In the genomic region with DNA sequence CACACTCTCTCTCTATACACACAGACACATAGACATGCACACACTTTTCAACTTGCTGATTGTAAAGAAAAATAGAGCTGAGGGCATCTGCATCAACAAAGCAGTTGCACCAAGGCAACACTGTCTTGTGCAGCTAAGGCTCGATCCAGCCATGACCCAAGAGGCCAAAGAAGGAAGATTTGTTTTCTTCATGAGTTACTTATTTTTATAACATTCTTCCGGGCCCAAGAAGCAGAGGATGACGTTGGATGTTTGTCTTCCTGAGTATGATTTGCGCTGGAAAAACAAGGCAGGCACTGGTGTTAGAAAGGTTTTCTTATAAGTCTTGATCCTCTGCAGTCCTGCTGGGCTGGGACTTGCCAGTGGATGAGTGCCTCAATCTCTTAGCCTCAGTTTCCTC, we compare ENCODE assay signal across 2 cellular contexts.
TF ChIP-seq lines count a peak whose summit lies in the region.

No MANE protein-coding gene starts in this region.

TF ChIP-seq in endothelial cell of umbilical vein, 7 proteins besides CTCF, POLR2A, EP300 and RAD21 (continued from another document):
- TF ChIP-seq FOS (IDR thresholded peaks at IDR 0.05; ENCODE audit: borderline replicate concordance, insufficient read depth, low read length): no peak
- TF ChIP-seq EZH2 (IDR thresholded peaks at IDR 0.05; ENCODE audit: borderline replicate concordance, low read depth, low read length, severe bottlenecking): no peak

TF ChIP-seq in SK-N-SH treated with all-trans-retinoic acid at 6 μM for 48 hours, 23 proteins besides CTCF, POLR2A, EP300 and RAD21 (continued from another document):
- TF ChIP-seq, protein P1, sequence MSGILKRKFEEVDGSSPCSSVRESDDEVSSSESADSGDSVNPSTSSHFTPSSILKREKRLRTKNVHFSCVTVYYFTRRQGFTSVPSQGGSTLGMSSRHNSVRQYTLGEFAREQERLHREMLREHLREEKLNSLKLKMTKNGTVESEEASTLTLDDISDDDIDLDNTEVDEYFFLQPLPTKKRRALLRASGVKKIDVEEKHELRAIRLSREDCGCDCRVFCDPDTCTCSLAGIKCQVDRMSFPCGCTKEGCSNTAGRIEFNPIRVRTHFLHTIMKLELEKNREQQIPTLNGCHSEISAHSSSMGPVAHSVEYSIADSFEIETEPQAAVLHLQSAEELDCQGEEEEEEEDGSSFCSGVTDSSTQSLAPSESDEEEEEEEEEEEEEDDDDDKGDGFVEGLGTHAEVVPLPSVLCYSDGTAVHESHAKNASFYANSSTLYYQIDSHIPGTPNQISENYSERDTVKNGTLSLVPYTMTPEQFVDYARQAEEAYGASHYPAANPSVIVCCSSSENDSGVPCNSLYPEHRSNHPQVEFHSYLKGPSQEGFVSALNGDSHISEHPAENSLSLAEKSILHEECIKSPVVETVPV (CRISPR knock-in tag; IDR thresholded peaks at IDR 0.05): no peak
- TF ChIP-seq ESRRG (CRISPR knock-in tag; IDR thresholded peaks at IDR 0.05) (no peak), TOX (CRISPR knock-in tag; IDR thresholded peaks at IDR 0.05; ENCODE audit: borderline replicate concordance) (no peak), ISL1 (CRISPR knock-in tag; IDR thresholded peaks at IDR 0.05) (no peak), TCF4 (CRISPR knock-in tag; IDR thresholded peaks at IDR 0.05; ENCODE audit: borderline replicate concordance) (no peak), ARNTL (CRISPR knock-in tag; IDR thresholded peaks at IDR 0.05; ENCODE audit: borderline replicate concordance, low read depth) (no peak), RARB (CRISPR knock-in tag; IDR thresholded peaks at IDR 0.05) (no peak), ZNF8 (CRISPR knock-in tag; IDR thresholded peaks at IDR 0.05) (no peak), ZC3H10 (CRISPR knock-in tag; IDR thresholded peaks at IDR 0.05) (no peak), ZNF565 (CRISPR knock-in tag; conservative IDR thresholded peaks at IDR 0.05; ENCODE audit: low read depth) (no peak), PPARA (CRISPR knock-in tag; IDR thresholded peaks at IDR 0.05; ENCODE audit: borderline replicate concordance) (no peak), ZNF70 (CRISPR knock-in tag; IDR thresholded peaks at IDR 0.05) (no peak), ZFP3 (CRISPR knock-in tag; IDR thresholded peaks at IDR 0.05) (no peak), BACH2 (CRISPR knock-in tag; IDR thresholded peaks at IDR 0.05; ENCODE audit: borderline replicate concordance) (no peak), SNAI2 (CRISPR knock-in tag; IDR thresholded peaks at IDR 0.05) (no peak)
- TF ChIP-seq, protein P2, sequence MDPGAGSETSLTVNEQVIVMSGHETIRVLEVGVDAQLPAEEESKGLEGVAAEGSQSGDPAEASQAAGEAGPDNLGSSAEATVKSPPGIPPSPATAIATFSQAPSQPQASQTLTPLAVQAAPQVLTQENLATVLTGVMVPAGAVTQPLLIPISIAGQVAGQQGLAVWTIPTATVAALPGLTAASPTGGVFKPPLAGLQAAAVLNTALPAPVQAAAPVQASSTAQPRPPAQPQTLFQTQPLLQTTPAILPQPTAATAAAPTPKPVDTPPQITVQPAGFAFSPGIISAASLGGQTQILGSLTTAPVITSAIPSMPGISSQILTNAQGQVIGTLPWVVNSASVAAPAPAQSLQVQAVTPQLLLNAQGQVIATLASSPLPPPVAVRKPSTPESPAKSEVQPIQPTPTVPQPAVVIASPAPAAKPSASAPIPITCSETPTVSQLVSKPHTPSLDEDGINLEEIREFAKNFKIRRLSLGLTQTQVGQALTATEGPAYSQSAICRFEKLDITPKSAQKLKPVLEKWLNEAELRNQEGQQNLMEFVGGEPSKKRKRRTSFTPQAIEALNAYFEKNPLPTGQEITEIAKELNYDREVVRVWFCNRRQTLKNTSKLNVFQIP (CRISPR knock-in tag; IDR thresholded peaks at IDR 0.05; ENCODE audit: borderline replicate concordance, low read depth): no peak
- TF ChIP-seq, protein P3, sequence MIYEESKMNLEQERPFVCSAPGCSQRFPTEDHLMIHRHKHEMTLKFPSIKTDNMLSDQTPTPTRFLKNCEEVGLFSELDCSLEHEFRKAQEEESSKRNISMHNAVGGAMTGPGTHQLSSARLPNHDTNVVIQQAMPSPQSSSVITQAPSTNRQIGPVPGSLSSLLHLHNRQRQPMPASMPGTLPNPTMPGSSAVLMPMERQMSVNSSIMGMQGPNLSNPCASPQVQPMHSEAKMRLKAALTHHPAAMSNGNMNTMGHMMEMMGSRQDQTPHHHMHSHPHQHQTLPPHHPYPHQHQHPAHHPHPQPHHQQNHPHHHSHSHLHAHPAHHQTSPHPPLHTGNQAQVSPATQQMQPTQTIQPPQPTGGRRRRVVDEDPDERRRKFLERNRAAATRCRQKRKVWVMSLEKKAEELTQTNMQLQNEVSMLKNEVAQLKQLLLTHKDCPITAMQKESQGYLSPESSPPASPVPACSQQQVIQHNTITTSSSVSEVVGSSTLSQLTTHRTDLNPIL (CRISPR knock-in tag; IDR thresholded peaks at IDR 0.05; ENCODE audit: low read depth): no peak
- TF ChIP-seq, protein P4, sequence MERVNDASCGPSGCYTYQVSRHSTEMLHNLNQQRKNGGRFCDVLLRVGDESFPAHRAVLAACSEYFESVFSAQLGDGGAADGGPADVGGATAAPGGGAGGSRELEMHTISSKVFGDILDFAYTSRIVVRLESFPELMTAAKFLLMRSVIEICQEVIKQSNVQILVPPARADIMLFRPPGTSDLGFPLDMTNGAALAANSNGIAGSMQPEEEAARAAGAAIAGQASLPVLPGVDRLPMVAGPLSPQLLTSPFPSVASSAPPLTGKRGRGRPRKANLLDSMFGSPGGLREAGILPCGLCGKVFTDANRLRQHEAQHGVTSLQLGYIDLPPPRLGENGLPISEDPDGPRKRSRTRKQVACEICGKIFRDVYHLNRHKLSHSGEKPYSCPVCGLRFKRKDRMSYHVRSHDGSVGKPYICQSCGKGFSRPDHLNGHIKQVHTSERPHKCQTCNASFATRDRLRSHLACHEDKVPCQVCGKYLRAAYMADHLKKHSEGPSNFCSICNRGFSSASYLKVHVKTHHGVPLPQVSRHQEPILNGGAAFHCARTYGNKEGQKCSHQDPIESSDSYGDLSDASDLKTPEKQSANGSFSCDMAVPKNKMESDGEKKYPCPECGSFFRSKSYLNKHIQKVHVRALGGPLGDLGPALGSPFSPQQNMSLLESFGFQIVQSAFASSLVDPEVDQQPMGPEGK (CRISPR knock-in tag; IDR thresholded peaks at IDR 0.05; ENCODE audit: borderline replicate concordance): no peak
- TF ChIP-seq, protein P5, sequence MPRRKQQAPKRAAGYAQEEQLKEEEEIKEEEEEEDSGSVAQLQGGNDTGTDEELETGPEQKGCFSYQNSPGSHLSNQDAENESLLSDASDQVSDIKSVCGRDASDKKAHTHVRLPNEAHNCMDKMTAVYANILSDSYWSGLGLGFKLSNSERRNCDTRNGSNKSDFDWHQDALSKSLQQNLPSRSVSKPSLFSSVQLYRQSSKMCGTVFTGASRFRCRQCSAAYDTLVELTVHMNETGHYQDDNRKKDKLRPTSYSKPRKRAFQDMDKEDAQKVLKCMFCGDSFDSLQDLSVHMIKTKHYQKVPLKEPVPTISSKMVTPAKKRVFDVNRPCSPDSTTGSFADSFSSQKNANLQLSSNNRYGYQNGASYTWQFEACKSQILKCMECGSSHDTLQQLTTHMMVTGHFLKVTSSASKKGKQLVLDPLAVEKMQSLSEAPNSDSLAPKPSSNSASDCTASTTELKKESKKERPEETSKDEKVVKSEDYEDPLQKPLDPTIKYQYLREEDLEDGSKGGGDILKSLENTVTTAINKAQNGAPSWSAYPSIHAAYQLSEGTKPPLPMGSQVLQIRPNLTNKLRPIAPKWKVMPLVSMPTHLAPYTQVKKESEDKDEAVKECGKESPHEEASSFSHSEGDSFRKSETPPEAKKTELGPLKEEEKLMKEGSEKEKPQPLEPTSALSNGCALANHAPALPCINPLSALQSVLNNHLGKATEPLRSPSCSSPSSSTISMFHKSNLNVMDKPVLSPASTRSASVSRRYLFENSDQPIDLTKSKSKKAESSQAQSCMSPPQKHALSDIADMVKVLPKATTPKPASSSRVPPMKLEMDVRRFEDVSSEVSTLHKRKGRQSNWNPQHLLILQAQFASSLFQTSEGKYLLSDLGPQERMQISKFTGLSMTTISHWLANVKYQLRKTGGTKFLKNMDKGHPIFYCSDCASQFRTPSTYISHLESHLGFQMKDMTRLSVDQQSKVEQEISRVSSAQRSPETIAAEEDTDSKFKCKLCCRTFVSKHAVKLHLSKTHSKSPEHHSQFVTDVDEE (CRISPR knock-in tag; IDR thresholded peaks at IDR 0.05): no peak
